24 cellular contexts compared by ENCODE assay signal in genomic region chr4:16484711-16485110, GRCh38.
DNase-seq lines count a peak whose midpoint lies in the region; TF ChIP-seq lines count a peak whose summit lies in the region.
"Had no signal": no experiment of that assay in that cellular context is flagged by ENCODE, and none has a peak within 500 bp of the region (broad histone marks: within the 10 kb centered on the region; RNA-seq: fewer than 3 reads in every experiment).

No MANE protein-coding gene starts in this region.

- in situ Hi-C loops in SK-MEL-5 (cut with HindIII; ENCODE audit: low pct_unique_long_range_greater_than_20kb, low sequenced_read_pairs) = no loop called here

- DNase-seq in SK-MEL-5 (ENCODE audit: low read depth, low spot score) (peak; percentile 47), epidermal melanocyte (ENCODE audit: insufficient read length, low spot score) (peak; percentile 49), globus pallidus (ENCODE audit: low spot score) (peak; percentile 7), NCI-H2171 treated with DMSO at 0.1 percent for 48 hours (lab: John Stamatoyannopoulos, UW) (no peak), BE2C (no peak)
- DNase-seq in activated T-cell treated with anti-CD3 and anti-CD28 coated beads, Interleukin-2, amount 50 U/mL, for 24 hours = no peak
- DNase-seq: AML-193; C1 segment of cervical spinal cord; CD4-positive, alpha-beta memory T cell; CD4-positive, CD25-positive, alpha-beta regulatory T cell; CD8-positive, alpha-beta memory T cell; COR-L47; DMS 273 treated with DMSO at 0.1 percent for 48 hours; DMS153; DMS53; DMS79; DND-41; EL; GDM1 had no signal

- H3K9me3 Mint-ChIP-seq in activated T-cell treated with anti-CD3 and anti-CD28 coated beads, Interleukin-2, amount 50 U/mL, for 24 hours = peaks cover 2% of the 10 kb centered on the region

- H3K27ac Mint-ChIP-seq in activated T-cell treated with anti-CD3 and anti-CD28 coated beads, Interleukin-2, amount 50 U/mL, for 24 hours = no peak overlapping the region
- H3K27ac Mint-ChIP-seq: B cell; CD14-positive monocyte; CD4-positive, alpha-beta memory T cell; CD4-positive, CD25-positive, alpha-beta regulatory T cell; CD8-positive, alpha-beta memory T cell had no signal

- H3K9me3 ChIP-seq in BE2C = no peaks in the 10 kb centered on the region
- H3K9me3 ChIP-seq: A549 had no signal

- H3K27me3 ChIP-seq in BE2C = no peaks in the 10 kb centered on the region
- H3K27me3 ChIP-seq: BLaER1 had no signal

- no peak overlapping the region for H3K4me3 Mint-ChIP-seq in activated T-cell treated with anti-CD3 and anti-CD28 coated beads, Interleukin-2, amount 50 U/mL, for 24 hours
- H3K4me3 Mint-ChIP-seq: B cell; CD14-positive monocyte; CD4-positive, alpha-beta memory T cell; CD4-positive, CD25-positive, alpha-beta regulatory T cell; CD8-positive, alpha-beta memory T cell had no signal

- H3K36me3 ChIP-seq in BE2C = no peaks in the 10 kb centered on the region
- H3K36me3 ChIP-seq: BLaER1 had no signal

- H3K4me3 ChIP-seq in BE2C (ENCODE audit: low read depth, low read length) = no peak overlapping the region
- H3K4me3 ChIP-seq: A549, BLaER1, GM12878 had no signal

- no peaks in the 10 kb centered on the region for H3K4me1 ChIP-seq in BE2C
- H3K4me1 ChIP-seq: A549, BLaER1 had no signal

- no peaks in the 10 kb centered on the region for H3K27me3 Mint-ChIP-seq in activated T-cell treated with anti-CD3 and anti-CD28 coated beads, Interleukin-2, amount 50 U/mL, for 24 hours
- H3K27me3 Mint-ChIP-seq: B cell; CD4-positive, alpha-beta memory T cell had no signal

- H3K4me1 Mint-ChIP-seq in activated T-cell treated with anti-CD3 and anti-CD28 coated beads, Interleukin-2, amount 50 U/mL, for 24 hours (ENCODE audit: low read depth) = no peaks in the 10 kb centered on the region
- H3K4me1 Mint-ChIP-seq: B cell; CD14-positive monocyte; CD4-positive, alpha-beta memory T cell; CD4-positive, CD25-positive, alpha-beta regulatory T cell; CD8-positive, alpha-beta memory T cell had no signal

- no peak for TF ChIP-seq CTCF in BE2C (IDR thresholded peaks at IDR 0.05; ENCODE audit: low read depth, low read length)

- no peaks in the 10 kb centered on the region for H3K36me3 Mint-ChIP-seq in activated T-cell treated with anti-CD3 and anti-CD28 coated beads, Interleukin-2, amount 50 U/mL, for 24 hours (ENCODE audit: low read depth)
- H3K36me3 Mint-ChIP-seq: CD14-positive monocyte; CD4-positive, alpha-beta memory T cell; CD4-positive, CD25-positive, alpha-beta regulatory T cell; CD8-positive, alpha-beta memory T cell had no signal

Comparison
In these comparisons a context has a peak if more than half of its experiments do, and no peak if none do; other contexts are left out.
1. DNase-seq: peak in SK-MEL-5 (single experiment), epidermal melanocyte (single experiment) and globus pallidus (single experiment); none in NCI-H2171 treated with DMSO at 0.1 percent for 48 hours (single experiment), activated T-cell treated with anti-CD3 and anti-CD28 coated beads, Interleukin-2, amount 50 U/mL, for 24 hours (single experiment) and BE2C (single experiment).